ENCODE assay signal across 8 cellular contexts in the genomic region with DNA sequence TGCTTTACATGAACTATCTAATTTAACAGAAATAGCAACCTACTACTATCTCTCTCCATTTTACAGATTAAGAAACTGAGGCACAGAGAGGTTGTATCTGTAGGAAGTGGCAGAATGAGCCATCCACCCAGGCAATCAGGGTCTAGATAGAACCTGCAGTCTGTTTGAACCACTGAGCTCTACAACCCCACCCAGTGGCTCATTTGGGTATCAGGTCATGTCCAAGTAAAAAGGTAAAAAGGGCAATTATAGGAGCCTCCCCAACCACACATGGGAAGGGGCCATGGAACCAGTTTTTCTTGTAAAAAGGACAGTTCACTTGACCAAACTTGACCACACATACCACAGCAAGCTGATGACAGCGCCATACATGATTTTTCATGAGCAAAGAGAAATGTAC.
DNase-seq lines count a peak whose midpoint lies in the region; ATAC-seq and TF ChIP-seq lines count a peak whose summit lies in the region.

No MANE protein-coding gene starts in this region.

- peaks cover 0 to 4% (median 0%) of the 10 kb centered on the region in 3 donors for H3K27me3 Mint-ChIP-seq in immature natural killer cell (ENCODE audit: low read depth in 3 of 3)

- peaks cover 0 to 5% (median 0%) of the 10 kb centered on the region in 6 donors for H3K9me3 Mint-ChIP-seq in immature natural killer cell

- no peak for TF ChIP-seq CTCF in uterus (IDR thresholded peaks at IDR 0.05)

- no peaks in the 10 kb centered on the region for H3K36me3 Mint-ChIP-seq in immature natural killer cell

- no peaks in the 10 kb centered on the region for H3K9me3 ChIP-seq in uterus

- no peak overlapping the region for H3K4me3 ChIP-seq in uterus

- H3K4me3 Mint-ChIP-seq in immature natural killer cell, result no peak overlapping the region

- DNase-seq in NCI-H82 (lab: John Stamatoyannopoulos, UW) (peak; percentile 67), NCI-H82 treated with DMSO at 0.1 percent for 48 hours (lab: John Stamatoyannopoulos, UW; ENCODE audit: unreplicated experiment) (no peak), SKM-1 (lab: John Stamatoyannopoulos, UW; ENCODE audit: unreplicated experiment) (peak; percentile 5), iPS-NIHi11 (ENCODE audit: low spot score) (peak; percentile 75), NOMO-1 treated with DMSO at 0.1 percent for 48 hours (lab: John Stamatoyannopoulos, UW; ENCODE audit: unreplicated experiment) (no peak), uterus (no peak), immature natural killer cell (no peak)

- H3K4me1 Mint-ChIP-seq in immature natural killer cell, result no peaks in the 10 kb centered on the region

- H3K27ac ChIP-seq in uterus, result no peak overlapping the region

- ATAC-seq in HG03196 (IDR thresholded peaks at IDR 0.05; ENCODE audit: unreplicated experiment), result peak; percentile 56

- TF ChIP-seq POLR2A in uterus (IDR thresholded peaks at IDR 0.05), result no peak

- H3K36me3 ChIP-seq in uterus, result no peaks in the 10 kb centered on the region

- H3K4me1 ChIP-seq in uterus, result no peaks in the 10 kb centered on the region

- H3K27me3 ChIP-seq in uterus, result no peaks in the 10 kb centered on the region

- no peak overlapping the region for H3K27ac Mint-ChIP-seq in immature natural killer cell

- intact Hi-C loops in uterus (cut with DNase I; ENCODE audit: low total_unique reads), result no loop called here

Comparison
In these comparisons a context has a peak if more than half of its experiments do, and no peak if none do; other contexts are left out.
1. DNase-seq: peak in NCI-H82 (single experiment), SKM-1 (single experiment) and iPS-NIHi11 (single experiment); none in NCI-H82 treated with DMSO at 0.1 percent for 48 hours (single experiment), NOMO-1 treated with DMSO at 0.1 percent for 48 hours (single experiment), uterus (0 of 2) and immature natural killer cell (0 of 3).